8 cellular contexts compared by ENCODE assay signal in genomic region chr10:114304017-114304565, GRCh38.
DNase-seq lines count a peak whose midpoint lies in the region; ATAC-seq and TF ChIP-seq lines count a peak whose summit lies in the region.

No MANE protein-coding gene starts in this region.

- peaks cover 9% of the 10 kb centered on the region for H3K27me3 Mint-ChIP-seq in dendritic cell treated with granulocyte-macrophage colony-stimulating factor and Interleukin-4, amounts not matched to agents 40 ng/mL and 50 ng/mL, for 4 days

- H3K4me3 ChIP-seq in AG10803 (ENCODE audit: low read length) (peak overlapping the region; percentile 19), left lung (peak overlapping the region; percentile 17 to 35)

- no peaks in the 10 kb centered on the region for H3K36me3 ChIP-seq in left lung

- no peaks in the 10 kb centered on the region for H3K27me3 ChIP-seq in left lung

- TF ChIP-seq CTCF in AG10803 (conservative IDR thresholded peaks at IDR 0.05; ENCODE audit: low read length) (peak; percentile 88), left lung (IDR thresholded peaks at IDR 0.05) (peak; percentile 69 to 80)

- H3K4me1 Mint-ChIP-seq in dendritic cell treated with granulocyte-macrophage colony-stimulating factor and Interleukin-4, amounts not matched to agents 40 ng/mL and 50 ng/mL, for 4 days (ENCODE audit: low read depth), result peaks cover 11% of the 10 kb centered on the region

- intact Hi-C loops in dendritic cell treated with granulocyte-macrophage colony-stimulating factor and Interleukin-4, amounts not matched to agents 40 ng/mL and 50 ng/mL, for 4 days (cut with micrococcal nuclease), result loop anchor here (1.0 to 5.0 kb wide), 2 partner anchors 155 to 248 kb away; no protein-coding TSS in a partner anchor
- intact Hi-C loops in left lung (cut with DNase I), result loop anchor here in 1 of 2 donors (10.0 kb wide), 1 partner anchor 131 kb away; no protein-coding TSS in a partner anchor

- ATAC-seq in GM18907 (IDR thresholded peaks at IDR 0.05; ENCODE audit: unreplicated experiment) (peak; percentile 88), HG03175 (IDR thresholded peaks at IDR 0.05; ENCODE audit: unreplicated experiment) (peak; percentile 81), left lung (peak; percentile 94)

- H3K9me3 ChIP-seq in left lung, result no peaks in the 10 kb centered on the region

- H3K9me3 Mint-ChIP-seq in dendritic cell treated with granulocyte-macrophage colony-stimulating factor and Interleukin-4, amounts not matched to agents 40 ng/mL and 50 ng/mL, for 4 days, result no peaks in the 10 kb centered on the region

- no peak overlapping the region for H3K27ac Mint-ChIP-seq in dendritic cell treated with granulocyte-macrophage colony-stimulating factor and Interleukin-4, amounts not matched to agents 40 ng/mL and 50 ng/mL, for 4 days

- peak overlapping the region in 1 of 2 donors; percentile 2 for H3K27ac ChIP-seq in left lung

- no peaks in the 10 kb centered on the region for H3K36me3 Mint-ChIP-seq in dendritic cell treated with granulocyte-macrophage colony-stimulating factor and Interleukin-4, amounts not matched to agents 40 ng/mL and 50 ng/mL, for 4 days (ENCODE audit: low read depth)

- peaks cover 7 to 9% of the 10 kb centered on the region in 2 donors for H3K4me1 ChIP-seq in left lung

- peak overlapping the region; percentile 63 for H3K4me3 Mint-ChIP-seq in dendritic cell treated with granulocyte-macrophage colony-stimulating factor and Interleukin-4, amounts not matched to agents 40 ng/mL and 50 ng/mL, for 4 days

- DNase-seq in AG10803 (ENCODE audit: low read depth) (peak; percentile 78), NCI-H345 (lab: John Stamatoyannopoulos, UW) (peak; percentile 84), left lung (peak in 1 of 2 donors; percentile 67)
- DNase-seq in activated CD4-positive, alpha-beta T cell treated with anti-CD3 and anti-CD28 coated beads for 4 hours, result peak; percentile 47 to 66
- DNase-seq in stimulated activated CD4-positive, alpha-beta T cell treated with anti-CD3 and anti-CD28 coated beads, Interleukin-2, amount 100 ng/mL, for 4 hours (ENCODE audit: low read depth), result peak; percentile 44
